Comparison of ENCODE assay signal across 33 cellular contexts in genomic region chr11:18019650-18020049, GRCh38.
"Had no signal": no experiment of that assay in that cellular context is flagged by ENCODE, and none has a peak within 500 bp of the region (broad histone marks: within the 10 kb centered on the region; RNA-seq: fewer than 3 reads in every experiment).

No MANE protein-coding gene starts in this region.

- DNase-seq: activated effector memory CD4-positive, alpha-beta T cell treated with anti-CD3 and anti-CD28 coated beads, Interleukin-2, amount 50 U/mL, for 16 hours; activated effector memory CD4-positive, alpha-beta T cell treated with Interleukin-2 at 50 U/mL for 16 hours; activated gamma-delta T cell; activated gamma-delta T cell treated with Interleukin-2 at 50 U/mL for 16 hours; activated naive CD4-positive, alpha-beta T cell; activated naive CD4-positive, alpha-beta T cell treated with anti-CD3 and anti-CD28 coated beads for 36 hours; activated naive CD4-positive, alpha-beta T cell treated with anti-CD3 and anti-CD28 coated beads, Interleukin-2, amount 10 ng/mL, durations not matched to agents 7 days and 5 days; activated naive CD4-positive, alpha-beta T cell treated with anti-CD3 and anti-CD28 coated beads, Interleukin-2, amount 50 U/mL, for 16 hours; activated naive CD4-positive, alpha-beta T cell treated with Interleukin-2 at 50 U/mL for 16 hours; activated naive CD8-positive, alpha-beta T cell treated with anti-CD3 and anti-CD28 coated beads for 36 hours; activated naive CD8-positive, alpha-beta T cell treated with anti-CD3 and anti-CD28 coated beads, Interleukin-2, amount 10 ng/mL, durations not matched to agents 7 days and 5 days; activated naive CD8-positive, alpha-beta T cell treated with anti-CD3 and anti-CD28 coated beads, Interleukin-2, amount 50 U/mL, for 24 hours; activated T-cell treated with anti-CD3 and anti-CD28 coated beads, Interleukin-2, amount 50 U/mL, for 24 hours; activated T-cell treated with anti-CD3 and anti-CD28 coated beads, Interleukin-2, amount 50 U/mL, for 4 hours; activated T-cell treated with anti-CD3 and anti-CD28 coated beads, Interleukin-2, amount 50 U/mL, for 48 hours; activated T-cell treated with anti-CD3 and anti-CD28 coated beads, Interleukin-2, amount 50 U/mL, for 72 hours; adrenal gland; amniotic stem cell; amygdala; anterior cingulate cortex; aorta; body of pancreas; brain microvascular endothelial cell; caudate nucleus; central memory CD4-positive, alpha-beta T cell; cerebellar nuclear complex had no signal

- ATAC-seq: activated naive CD4-positive, alpha-beta T cell treated with anti-CD3 and anti-CD28 coated beads, Interleukin-2, amount 50 U/mL, for 72 hours; activated naive CD8-positive, alpha-beta T cell treated with anti-CD3 and anti-CD28 coated beads, Interleukin-2, amount 50 U/mL, for 24 hours; activated T-cell treated with anti-CD3 and anti-CD28 coated beads, Interleukin-2, amount 50 U/mL, for 4 hours; activated T-cell treated with anti-CD3 and anti-CD28 coated beads, Interleukin-2, amount 50 U/mL, for 72 hours; activated T-helper 17 cell treated with anti-CD3 and anti-CD28 coated beads, Interleukin-2, amount 50 U/mL, for 72 hours; body of pancreas had no signal

- H3K4me1 ChIP-seq: adrenal gland, ascending aorta, body of pancreas, breast epithelium had no signal

- H3K36me3 ChIP-seq: adrenal gland, brain microvascular endothelial cell, breast epithelium, cardiac muscle cell had no signal

- FAIRE-seq: astrocyte, bronchial epithelial cell had no signal

- H3K27ac ChIP-seq: adrenal gland, ascending aorta, body of pancreas, brain microvascular endothelial cell, breast epithelium, cardiac muscle cell had no signal

- H3K4me3 ChIP-seq: adrenal gland, ascending aorta, body of pancreas, breast epithelium, cardiac muscle cell had no signal

- H3K9me3 ChIP-seq: adrenal gland, ascending aorta, body of pancreas, breast epithelium had no signal

- H3K27me3 ChIP-seq: adrenal gland, ascending aorta, body of pancreas, brain microvascular endothelial cell, breast epithelium, cardiac muscle cell had no signal
